8 cellular contexts compared by ENCODE assay signal in genomic region chr4:151760713-151761661, GRCh38. TPM values are rescaled to one million over a fixed set of nuclear protein-coding genes. Genes with fewer than 3 reads are reported as not detected.
DNase-seq lines count a peak whose midpoint lies in the region; ATAC-seq and TF ChIP-seq lines count a peak whose summit lies in the region.

TSS of gene GATB (minus strand) at chr4:151761007. CDS start at chr4:151760982, 25 bp downstream.

- peak within 1 kb of the TSS; percentile 85 for H3K4me2 ChIP-seq in parathyroid adenoma (ENCODE audit: low read length)

- H3K9me3 Mint-ChIP-seq in activated naive CD8-positive, alpha-beta T cell treated with anti-CD3 and anti-CD28 coated beads, Interleukin-2, amount 50 U/mL, for 24 hours, result peaks cover 8% of the 10 kb centered on the region

- H3K4me1 ChIP-seq in cardiac muscle cell (ENCODE audit: low read depth), result peaks cover 18% of the 10 kb centered on the region
- H3K4me1 ChIP-seq in parathyroid adenoma, result no peaks in the 10 kb centered on the region
- H3K4me1 ChIP-seq in tibial nerve, result peaks cover 0 to 15% (median 6%) of the 10 kb centered on the region in 4 donors

- TF ChIP-seq CTCF in GM12875 (IDR thresholded peaks at IDR 0.05; ENCODE audit: borderline replicate concordance, insufficient read depth, low read depth, low read length) (peak; percentile 49; the same call in 1 of the 2 replicates), cardiac muscle cell (IDR thresholded peaks at IDR 0.05; ENCODE audit: low read depth, low read length) (peak; percentile 49), parathyroid adenoma (IDR thresholded peaks at IDR 0.05) (peak; percentile 17), tibial nerve (IDR thresholded peaks at IDR 0.05) (peak; percentile 16 to 53 (median 37))

- H3K36me3 ChIP-seq in cardiac muscle cell (peaks cover 8% of the 10 kb centered on the region), parathyroid adenoma (ENCODE audit: control insufficient read depth, insufficient read depth, low read length) (no peaks in the 10 kb centered on the region), tibial nerve (peaks cover 0 to 16% (median 0%) of the 10 kb centered on the region in 3 donors)

- ATAC-seq in HG02798 (IDR thresholded peaks at IDR 0.05; ENCODE audit: poor library complexity, unreplicated experiment), result peak; percentile 100
- ATAC-seq in activated naive CD8-positive, alpha-beta T cell treated with anti-CD3 and anti-CD28 coated beads, Interleukin-2, amount 50 U/mL, for 24 hours, result peak; percentile 100

- no peaks in the 10 kb centered on the region for H3K27me3 ChIP-seq in cardiac muscle cell
- no peaks in the 10 kb centered on the region for H3K27me3 ChIP-seq in parathyroid adenoma (ENCODE audit: control insufficient read depth, insufficient read depth, low read length)
- no peaks in the 10 kb centered on the region for H3K27me3 ChIP-seq in tibial nerve

- peak within 1 kb of the TSS; percentile 95 for H2AFZ ChIP-seq in parathyroid adenoma

- peak within 1 kb of the TSS; percentile 97 for H3K27ac Mint-ChIP-seq in activated naive CD8-positive, alpha-beta T cell treated with anti-CD3 and anti-CD28 coated beads, Interleukin-2, amount 50 U/mL, for 24 hours

- H3K9ac ChIP-seq in parathyroid adenoma, result no peak within 1 kb of the TSS

- peak within 1 kb of the TSS; percentile 80 for H3K27ac ChIP-seq in cardiac muscle cell
- H3K27ac ChIP-seq in parathyroid adenoma, result no peak within 1 kb of the TSS
- peak within 1 kb of the TSS in 3 of 4 donors; percentile 70 to 80 (median 71) for H3K27ac ChIP-seq in tibial nerve

- no peaks in the 10 kb centered on the region for H3K9me3 ChIP-seq in cardiac muscle cell (ENCODE audit: low read depth)
- no peaks in the 10 kb centered on the region for H3K9me3 ChIP-seq in parathyroid adenoma (ENCODE audit: control insufficient read depth, low read length)
- H3K9me3 ChIP-seq in tibial nerve, result no peaks in the 10 kb centered on the region

- peaks cover 15% of the 10 kb centered on the region for H3K4me1 Mint-ChIP-seq in activated naive CD8-positive, alpha-beta T cell treated with anti-CD3 and anti-CD28 coated beads, Interleukin-2, amount 50 U/mL, for 24 hours

- H3K36me3 Mint-ChIP-seq in activated naive CD8-positive, alpha-beta T cell treated with anti-CD3 and anti-CD28 coated beads, Interleukin-2, amount 50 U/mL, for 24 hours (ENCODE audit: low read depth), result peaks cover 12% of the 10 kb centered on the region

- H3K27me3 Mint-ChIP-seq in activated naive CD8-positive, alpha-beta T cell treated with anti-CD3 and anti-CD28 coated beads, Interleukin-2, amount 50 U/mL, for 24 hours, result no peaks in the 10 kb centered on the region

- 6% methylated on average over 34 to 35 of the region's 35 CpGs for WGBS in tibial nerve, 2 donors

- H3K79me2 ChIP-seq in parathyroid adenoma, result peaks cover 3% of the 10 kb centered on the region

- H3K4me3 ChIP-seq in GM12875 (ENCODE audit: low read depth, low read length), result peak within 1 kb of the TSS; percentile 60
- H3K4me3 ChIP-seq in cardiac muscle cell, result peak within 1 kb of the TSS; percentile 68
- H3K4me3 ChIP-seq in parathyroid adenoma (ENCODE audit: low read depth, low read length), result peak within 1 kb of the TSS; percentile 74
- H3K4me3 ChIP-seq in tibial nerve, result peak within 1 kb of the TSS; percentile 39 to 89 (median 76)

- TF ChIP-seq EP300 in tibial nerve (IDR thresholded peaks at IDR 0.05), result peak; percentile 59 to 92

- TF ChIP-seq POLR2A in tibial nerve (IDR thresholded peaks at IDR 0.05), result peak; percentile 24 to 52

- peak within 1 kb of the TSS; percentile 95 for H3K4me3 Mint-ChIP-seq in activated naive CD8-positive, alpha-beta T cell treated with anti-CD3 and anti-CD28 coated beads, Interleukin-2, amount 50 U/mL, for 24 hours

- DNase-seq in NCI-H1417 treated with DMSO at 0.1 percent for 48 hours (lab: John Stamatoyannopoulos, UW) (peak; percentile 89), SW480 (ENCODE audit: low spot score) (peak; percentile 94), cardiac muscle cell (ENCODE audit: low read depth in 1 of 2, low spot score in 1 of 2) (peak; percentile 97 to 98), tibial nerve (ENCODE audit: low spot score in 2 of 2) (peak; percentile 81 to 91)
- peak; percentile 84 for DNase-seq in activated naive CD8-positive, alpha-beta T cell treated with anti-CD3 and anti-CD28 coated beads, Interleukin-2, amount 50 U/mL, for 24 hours

RNA-seq across cellular contexts. Expression of gene GATB, which starts in this region (rescaled TPM):
- total RNA-seq in cardiac muscle cell (24.4 and 38.1 TPM in 2 replicates), tibial nerve (10 to 100 TPM; 26.6 to 49.2 (median 32.6) TPM)
- 41.9 and 45.3 TPM in 2 replicates for polyA plus RNA-seq in cardiac muscle cell
